In genomic region chr4:136650541-136651277, GRCh38 we compare ENCODE assay signal across 10 cellular contexts.
DNase-seq lines count a peak whose midpoint lies in the region; ATAC-seq, FAIRE-seq and TF ChIP-seq lines count a peak whose summit lies in the region.
"Had no signal": no experiment of that assay in that cellular context is flagged by ENCODE, and none has a peak within 500 bp of the region (broad histone marks: within the 10 kb centered on the region; RNA-seq: fewer than 3 reads in every experiment).

No MANE protein-coding gene starts in this region.

- H3K79me2 ChIP-seq in PC-3 (ENCODE audit: low read length) (no peaks in the 10 kb centered on the region), HepG2 (ENCODE audit: insufficient read depth, low read length) (no peaks in the 10 kb centered on the region)

- H3K9me2 ChIP-seq in PC-3 (replicated peaks; ENCODE audit: low read length), result no peaks in the 10 kb centered on the region

- H3K27me3 ChIP-seq in PC-3 (ENCODE audit: low read length) (no peaks in the 10 kb centered on the region), HepG2 (ENCODE audit: control insufficient read depth in 1 of 2, insufficient read depth in 2 of 2, low read length in 2 of 2) (no peaks in the 10 kb centered on the region), ovary (no peaks in the 10 kb centered on the region)
- H3K27me3 ChIP-seq: SJSA1 had no signal

- H3K36me3 ChIP-seq in PC-3 (ENCODE audit: low read depth, low read length) (no peaks in the 10 kb centered on the region), HepG2 (replicated peaks in 1 of 2; ENCODE audit: control insufficient read depth in 1 of 2, insufficient read depth in 2 of 2, low read length in 2 of 2) (no peaks in the 10 kb centered on the region), ovary (no peaks in the 10 kb centered on the region)
- H3K36me3 ChIP-seq: SJSA1 had no signal

- TF ChIP-seq EP300 in HepG2 (IDR thresholded peaks at IDR 0.05; ENCODE audit: low read depth in 2 of 2, low read length in 2 of 2) (no peak), HepG2 (CRISPR knock-in tag; IDR thresholded peaks at IDR 0.05; ENCODE audit: borderline replicate concordance) (no peak), ovary (IDR thresholded peaks at IDR 0.05) (no peak)

- no peaks in the 10 kb centered on the region for H4K20me1 ChIP-seq in PC-3 (ENCODE audit: low read length)
- H4K20me1 ChIP-seq in HepG2 (ENCODE audit: insufficient read depth, low read length), result no peaks in the 10 kb centered on the region

- FAIRE-seq in HepG2 (lab: Jason Lieb, UNC), result no peak
- FAIRE-seq: frontal cortex had no signal

- in situ Hi-C loops in HepG2 (cut with HindIII; ENCODE audit: extremely low pct_ligation_motif_present, low pct_unique_long_range_greater_than_20kb), result no loop called here

- CTCF ChIA-PET in PC-3 (lab: Charles Lee), result no interaction called here
- CTCF ChIA-PET in HepG2 (lab: Yijun Ruan, JAX; ENCODE audit: low intra/inter-chr PET ratio, low total read pairs), result no interaction called here

- no peak for TF ChIP-seq RAD21 in HepG2 (CRISPR knock-in tag; IDR thresholded peaks at IDR 0.05)

- H2AFZ ChIP-seq in PC-3 (ENCODE audit: low read length), result no peak overlapping the region
- H2AFZ ChIP-seq in HepG2 (ENCODE audit: low read length), result no peak overlapping the region

- H3K9me3 ChIP-seq in PC-3 (ENCODE audit: low read length) (no peaks in the 10 kb centered on the region), HepG2 (ENCODE audit: low read length) (no peaks in the 10 kb centered on the region), ovary (no peaks in the 10 kb centered on the region)
- H3K9me3 ChIP-seq: SJSA1 had no signal

- TF ChIP-seq CTCF in PC-3 (conservative IDR thresholded peaks at IDR 0.05; ENCODE audit: low read depth, low read length), result no peak
- no peak for TF ChIP-seq CTCF in HepG2 (CRISPR knock-in tag; IDR thresholded peaks at IDR 0.05)
- TF ChIP-seq CTCF in ovary (IDR thresholded peaks at IDR 0.05), result no peak

- intact Hi-C loops in PC-3 (cut with micrococcal nuclease) (no loop called here), HepG2 (cut with micrococcal nuclease; ENCODE audit: unreplicated experiment) (no loop called here), ovary (cut with DNase I) (no loop called here)

- no TSS peak for BruUV-seq in PC-3 (replicated peaks; lab: Mats Ljungman, UMichigan)
- no TSS peak for BruUV-seq in HepG2 (replicated peaks; lab: Mats Ljungman, UMichigan)

- H3K4me3 ChIP-seq in PC-3 (ENCODE audit: low read length) (no peak overlapping the region), HepG2 (replicated peaks in 1 of 3; ENCODE audit: insufficient read depth in 1 of 3, low read depth in 2 of 3, low read length in 3 of 3) (no peak overlapping the region), ovary (no peak overlapping the region)
- H3K4me3 ChIP-seq: SJSA1 had no signal

- peak overlapping the region; percentile 72 for H3K9ac ChIP-seq in PC-3 (ENCODE audit: low read length)
- no peak overlapping the region for H3K9ac ChIP-seq in HepG2 (ENCODE audit: insufficient read depth, low read depth, low read length)

- peaks cover 17% of the 10 kb centered on the region for H3K4me1 ChIP-seq in PC-3 (ENCODE audit: insufficient read depth, low read length)
- H3K4me1 ChIP-seq in HepG2 (ENCODE audit: insufficient read depth, low read length), result no peaks in the 10 kb centered on the region
- no peaks in the 10 kb centered on the region for H3K4me1 ChIP-seq in ovary (ENCODE audit: insufficient read depth)
- H3K4me1 ChIP-seq: SJSA1 had no signal

- H3K27ac ChIP-seq in PC-3 (ENCODE audit: low read length) (peak overlapping the region; percentile 94), HepG2 (ENCODE audit: extremely low read length, insufficient read depth, low read length) (no peak overlapping the region), ovary (no peak overlapping the region)
- H3K27ac ChIP-seq: SJSA1 had no signal

- DNase-seq in PC-3, result peak; percentile 55
- DNase-seq in HepG2 (ENCODE audit: low spot score), result peak; percentile 2
- no peak for DNase-seq in AG08395 (ENCODE audit: low spot score)
- no peak for DNase-seq in ovary
- no peak for DNase-seq in amygdala (lab: John Stamatoyannopoulos, UW)

- POLR2A ChIA-PET in PC-3 (lab: Charles Lee; ENCODE audit: unreplicated experiment), result no interaction called here
- POLR2A ChIA-PET in HepG2 (lab: Yijun Ruan, JAX), result no interaction called here

- no peak for TF ChIP-seq POLR2A in HepG2 (IDR thresholded peaks at IDR 0.05; ENCODE audit: insufficient read depth in 1 of 2, low read depth in 2 of 2, low read length in 2 of 2)
- TF ChIP-seq POLR2A in ovary (IDR thresholded peaks at IDR 0.05), result no peak

- no peaks in the 10 kb centered on the region for H3F3A ChIP-seq in PC-3 (ENCODE audit: low read length, unreplicated experiment)

- H3K4me2 ChIP-seq in PC-3 (ENCODE audit: low read length) (peak overlapping the region; percentile 53), HepG2 (ENCODE audit: low read depth, low read length) (no peak overlapping the region)

- 2% methylated on average over 5 of the region's 5 CpGs for WGBS in HepG2 (ENCODE audit: low lambda C conversion rate)
- WGBS in ovary, 3 donors, result 56 to 66% (median 58%) methylated on average over 5 of the region's 5 CpGs

- ATAC-seq in GM18907 (IDR thresholded peaks at IDR 0.05; ENCODE audit: unreplicated experiment) (peak; percentile 83), HG03432 (IDR thresholded peaks at IDR 0.05; ENCODE audit: unreplicated experiment) (peak; percentile 93), PC-3 (peak; percentile 84), HepG2 (no peak), HG03521 (IDR thresholded peaks at IDR 0.05; ENCODE audit: unreplicated experiment) (no peak)

TF ChIP-seq in HepG2, 621 proteins besides CTCF, POLR2A, EP300 and RAD21:
- TF ChIP-seq ZNF598 (CRISPR knock-in tag; IDR thresholded peaks at IDR 0.05; ENCODE audit: borderline replicate concordance) (no peak), PHF5A (CRISPR knock-in tag; IDR thresholded peaks at IDR 0.05; ENCODE audit: low read depth, unreplicated experiment) (no peak), SMYD3 (CRISPR knock-in tag; IDR thresholded peaks at IDR 0.05) (no peak), ASH2L (IDR thresholded peaks at IDR 0.05; ENCODE audit: insufficient read length, low read depth, low read length) (no peak), ZNF12 (CRISPR knock-in tag; IDR thresholded peaks at IDR 0.05) (no peak), RARA (CRISPR knock-in tag; IDR thresholded peaks at IDR 0.05) (no peak), FUBP1 (CRISPR knock-in tag; IDR thresholded peaks at IDR 0.05; ENCODE audit: borderline replicate concordance) (no peak)

Comparison
In these comparisons a context has a peak if more than half of its experiments do, and no peak if none do; other contexts are left out.
1. ATAC-seq: peak in GM18907 (single experiment), HG03432 (single experiment) and PC-3 (single experiment); none in HepG2 (single experiment) and HG03521 (single experiment).
2. DNase-seq: peak in PC-3 (single experiment) and HepG2 (single experiment); none in AG08395 (single experiment), ovary (0 of 5) and amygdala (0 of 56).